In genomic region chr11:8911040-8911823, GRCh38 we compare ENCODE assay signal across 8 cellular contexts. TPM values are rescaled to one million over a fixed set of nuclear protein-coding genes. Genes with fewer than 3 reads are reported as not detected.
A peak's percentile ranks its signal among the peaks of the same experiment; 100 is the strongest.
DNase-seq lines count a peak whose midpoint lies in the region; ATAC-seq, FAIRE-seq and TF ChIP-seq lines count a peak whose summit lies in the region.

Gene AKIP1 (plus strand): TSS chr11:8911189. CDS start chr11:8911450, 261 bp downstream.

- peaks cover 21% of the 10 kb centered on the region for H3K79me2 ChIP-seq in keratinocyte (ENCODE audit: control insufficient read depth, insufficient read depth, low read length)

- no peaks in the 10 kb centered on the region for H3K9me3 ChIP-seq in keratinocyte (ENCODE audit: control insufficient read depth, low read depth, low read length)

- H2AFZ ChIP-seq in keratinocyte (ENCODE audit: control insufficient read depth, low read length) = peak within 1 kb of the TSS; percentile 92

- peak within 1 kb of the TSS; percentile 68 for H3K27ac ChIP-seq in keratinocyte (ENCODE audit: control insufficient read depth, insufficient read depth, low read length)

- dilution Hi-C loops in keratinocyte (cut with MboI; ENCODE audit: extremely low pct_ligation_motif_present, low sequenced_read_pairs) = no loop called here

- H3K4me1 ChIP-seq in keratinocyte (ENCODE audit: control insufficient read depth, extremely low read depth, insufficient read depth, low read length) = peaks cover 42% of the 10 kb centered on the region

- no peak for FAIRE-seq in keratinocyte (lab: Jason Lieb, UNC)

- TF ChIP-seq CTCF in AG09309 (IDR thresholded peaks at IDR 0.05; ENCODE audit: control insufficient read depth, insufficient read depth, low read depth, low read length, missing control alignments) (no peak), keratinocyte (optimal IDR thresholded peaks at IDR 0.05 in 1 of 3, IDR thresholded peaks at IDR 0.05 in 1 of 3, conservative IDR thresholded peaks at IDR 0.05 in 1 of 3; ENCODE audit: extremely low read depth in 1 of 3, insufficient read depth in 2 of 3, low read length in 3 of 3) (no peak)

- DNase-seq in AG09309 (ENCODE audit: low read depth) (peak; percentile 51), NCI-H460 (ENCODE audit: extremely low read depth, low read depth) (peak; percentile 88), cerebellar nuclear complex (lab: John Stamatoyannopoulos, UW) (peak; percentile 4 to 62), keratinocyte (ENCODE audit: low read depth, low spot score) (peak; percentile 53)
- DNase-seq in activated CD4-positive, alpha-beta T cell treated with anti-CD3 and anti-CD28 coated beads for 1 hour = peak; percentile 63
- DNase-seq in stimulated activated CD4-positive, alpha-beta T cell treated with anti-CD3 and anti-CD28 coated beads, Interleukin-12 subunit alpha, Interleukin-12 subunit beta, amount 100 ng/mL, for 48 hours (ENCODE audit: low read depth in 2 of 3, low spot score in 1 of 3) = peak; percentile 76 to 92 (median 77)

- no peaks in the 10 kb centered on the region for H4K20me1 ChIP-seq in keratinocyte (ENCODE audit: control insufficient read depth, extremely low read depth, insufficient read depth, low read length)

- H3K36me3 ChIP-seq in keratinocyte (ENCODE audit: control insufficient read depth in 2 of 2, extremely low read depth in 1 of 2, insufficient read depth in 2 of 2, low read length in 2 of 2) = peaks cover 0 to 17% of the 10 kb centered on the region in 2 experiments

- H3K9ac ChIP-seq in keratinocyte (ENCODE audit: control insufficient read depth, extremely low read depth, insufficient read depth, low read length) = peak within 1 kb of the TSS; percentile 86

- H3K4me2 ChIP-seq in keratinocyte (ENCODE audit: control insufficient read depth, extremely low read depth, insufficient read depth, low read depth, low read length) = peak within 1 kb of the TSS; percentile 89

- no peaks in the 10 kb centered on the region for H3K9me1 ChIP-seq in keratinocyte (ENCODE audit: control insufficient read depth, extremely low read depth, insufficient read depth, low read length)

- H3K27me3 ChIP-seq in keratinocyte (ENCODE audit: control insufficient read depth, extremely low read depth, insufficient read depth, low read length) = no peaks in the 10 kb centered on the region

- peak; percentile 72 for ATAC-seq in GM19025 (IDR thresholded peaks at IDR 0.05; ENCODE audit: low read depth, unreplicated experiment)
- peak; percentile 80 for ATAC-seq in HG03354 (IDR thresholded peaks at IDR 0.05; ENCODE audit: poor library complexity, severe bottlenecking, unreplicated experiment)

- peak within 1 kb of the TSS; percentile 99 for H3K4me3 ChIP-seq in AG09309 (ENCODE audit: control insufficient read depth, low read depth, low read length)
- H3K4me3 ChIP-seq in keratinocyte (ENCODE audit: control insufficient read depth in 2 of 3, extremely low read depth in 1 of 3, insufficient read depth in 2 of 3, low read depth in 1 of 3, low read length in 3 of 3) = peak within 1 kb of the TSS; percentile 77 to 96 (median 82)

RNA-seq across cellular contexts. Expression of gene AKIP1, which starts in this region (rescaled TPM):
- total RNA-seq in NCI-H460 (2014; rRNA removed; shearing (Covaris generic)) = 41.0 and 41.5 TPM in 2 replicates
- polyA plus RNA-seq in NCI-H460 (2014; cell fraction: nucleus; rRNA removed) = 35.6 and 52.7 TPM in 2 replicates
- polyA plus RNA-seq in keratinocyte = 33.2 to 46.4 TPM (median 37.0 TPM) in 3 replicates
- polyA plus RNA-seq in keratinocyte (2011; ENCODE audit: low read depth) = 10.5 TPM
- polyA plus RNA-seq in keratinocyte (2011; cell fraction: cytosol; rRNA removed) = 36.4 and 54.6 TPM in 2 replicates
- 29.9 and 32.9 TPM in 2 replicates for polyA plus RNA-seq in keratinocyte (2011; cell fraction: nucleus; rRNA removed)
- polyA plus RNA-seq in keratinocyte (2012; ENCODE audit: low replicate concordance) = 13.4 and 39.3 TPM in 2 replicates
- polyA minus RNA-seq in keratinocyte = 8.4 to 13.0 TPM (median 12.0 TPM) in 3 replicates
- 34.1 TPM for polyA minus RNA-seq in keratinocyte (2011; cell fraction: cytosol; rRNA and poly(A)+ RNA removed)
- polyA minus RNA-seq in keratinocyte (2011; cell fraction: nucleus; rRNA and poly(A)+ RNA removed) = 9.0 and 9.8 TPM in 2 replicates

Comparison
In these comparisons a context has a peak if more than half of its experiments do, and no peak if none do; other contexts are left out.
1. Peak in every context shown above with its lines: DNase-seq, ATAC-seq, H3K4me3 ChIP-seq and H3K27ac ChIP-seq.
2. DNase-seq: peak in every context shown above with its lines; median percentile 88 in NCI-H460; 77 in stimulated activated CD4-positive, alpha-beta T cell treated with anti-CD3 and anti-CD28 coated beads, Interleukin-12 subunit alpha, Interleukin-12 subunit beta, amount 100 ng/mL, for 48 hours; 63 in activated CD4-positive, alpha-beta T cell treated with anti-CD3 and anti-CD28 coated beads for 1 hour; 53 in keratinocyte; 51 in AG09309; 33 in cerebellar nuclear complex.